Comparison of ENCODE assay signal across 8 cellular contexts in the genomic region with DNA sequence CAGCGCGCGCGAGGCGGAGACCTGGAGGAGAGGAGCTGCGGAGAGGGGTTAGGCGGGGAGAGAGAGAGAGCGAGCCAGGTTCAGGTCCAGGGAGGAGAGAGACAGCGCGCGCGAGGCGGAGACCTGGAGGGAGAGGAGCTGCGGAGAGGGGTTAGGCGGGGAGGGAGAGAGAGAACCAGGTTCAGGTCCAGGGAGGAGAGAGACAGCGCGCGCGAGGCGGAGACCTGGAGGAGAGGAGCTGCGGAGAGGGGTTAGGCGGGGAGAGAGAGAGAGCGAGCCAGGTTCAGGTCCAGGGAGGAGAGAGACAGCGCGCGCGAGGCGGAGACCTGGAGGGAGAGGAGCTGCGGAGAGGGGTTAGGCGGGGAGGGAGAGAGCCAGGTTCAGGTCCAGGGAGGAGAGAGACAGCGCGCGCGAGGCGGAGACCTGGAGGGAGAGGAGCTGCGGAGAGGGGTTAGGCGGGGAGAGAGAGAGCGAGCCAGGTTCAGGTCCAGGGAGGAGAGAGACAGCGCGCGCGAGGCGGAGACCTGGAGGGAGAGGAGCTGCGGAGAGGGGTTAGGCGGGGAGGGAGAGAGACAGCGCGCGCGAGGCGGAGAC. TPM values are rescaled to one million over a fixed set of nuclear protein-coding genes. Genes with fewer than 3 reads are reported as not detected.
A peak's percentile ranks its signal among the peaks of the same experiment; 100 is the strongest.
DNase-seq lines count a peak whose midpoint lies in the region; ATAC-seq and TF ChIP-seq lines count a peak whose summit lies in the region.
"Not testable (repeated sequence)": the region's sequence is repeated elsewhere in the genome, so short reads cannot be mapped to it uniquely, and the experiment has no call there.

No MANE protein-coding gene starts in this region.

- H3K4me3 ChIP-seq in A673 (ENCODE audit: low read depth, low read length, poor library complexity, severe bottlenecking) (peak overlapping the region; percentile 95), GM23338 (peak overlapping the region; percentile 85), skin epidermis (peak overlapping the region; percentile 67 to 96 (median 89))
- H3K4me3 ChIP-seq in OCI-LY3 (ENCODE audit: low read length): not testable (repeated sequence)
- peak overlapping the region; percentile 63 for H3K4me3 ChIP-seq in naive thymus-derived CD4-positive, alpha-beta T cell (ENCODE audit: low read length)

- not testable (repeated sequence) for H3K27ac Mint-ChIP-seq in GM23338; chondrocyte (ENCODE audit: unreplicated experiment)
- H3K27ac Mint-ChIP-seq in naive thymus-derived CD4-positive, alpha-beta T cell: peak overlapping the region in 2 of 9 donors; percentile 51 to 63

- not testable (repeated sequence) for H3K9me2 ChIP-seq in GM23338 (ENCODE audit: insufficient read depth)

- H3K4me3 Mint-ChIP-seq in GM23338: peak overlapping the region; percentile 69; the same call in 2 of the 3 replicates
- peak overlapping the region; percentile 89 for H3K4me3 Mint-ChIP-seq in activated T-cell treated with anti-CD3 and anti-CD28 coated beads, Interleukin-2, amount 50 U/mL, for 4 hours
- peak overlapping the region; percentile 84 for H3K4me3 Mint-ChIP-seq in chondrocyte (ENCODE audit: unreplicated experiment)
- peak overlapping the region in 9 of 10 donors; percentile 73 to 92 (median 86) for H3K4me3 Mint-ChIP-seq in naive thymus-derived CD4-positive, alpha-beta T cell

- H2AFZ ChIP-seq in GM23338; OCI-LY3 (ENCODE audit: low read depth, low read length): not testable (repeated sequence)

- not testable (repeated sequence) for H4K20me1 ChIP-seq in GM23338 (replicated peaks; ENCODE audit: insufficient read depth); OCI-LY3 (ENCODE audit: insufficient read depth, low read length)

- CTCF ChIA-PET in A673 (lab: Charles Lee): interaction anchor here (0.6 kb wide), 1 partner anchor 383 kb away, joined by 3 read pairs; no protein-coding TSS in a partner anchor
- CTCF ChIA-PET in naive thymus-derived CD4-positive, alpha-beta T cell (lab: Charles Lee): interaction anchor here (1.2 kb wide), 1 partner anchor 28 kb away, joined by 10 read pairs; no protein-coding TSS in a partner anchor

- not testable (repeated sequence) for TF ChIP-seq CTCF in A673 (conservative IDR thresholded peaks at IDR 0.05; ENCODE audit: low read depth, low read length); GM23338 (conservative IDR thresholded peaks at IDR 0.05; ENCODE audit: low read depth in 2 of 2); OCI-LY3 (IDR thresholded peaks at IDR 0.05; ENCODE audit: low read depth, low read length); chondrocyte (IDR thresholded peaks at IDR 0.05)

- POLR2A ChIA-PET in A673 (lab: Charles Lee; ENCODE audit: low non-redundant PET): not testable (repeated sequence)
- POLR2A ChIA-PET in naive thymus-derived CD4-positive, alpha-beta T cell (lab: Charles Lee): interaction anchor here (1.0 to 2.7 kb wide), 3 partner anchors 10 to 1050 kb away, joined by 3 to 13 read pairs (median 3); no protein-coding TSS in a partner anchor

- H3K27ac ChIP-seq in A673 (ENCODE audit: low read depth, low read length, poor library complexity, severe bottlenecking); GM23338 (ENCODE audit: low read depth); OCI-LY3 (ENCODE audit: low read length); naive thymus-derived CD4-positive, alpha-beta T cell (ENCODE audit: low read depth, low read length): not testable (repeated sequence)
- H3K27ac ChIP-seq in skin epidermis: peak overlapping the region in 2 of 21 experiments; percentile 9 to 39

- H3K79me2 ChIP-seq in GM23338 (replicated peaks; ENCODE audit: insufficient read depth): not testable (repeated sequence)
- peaks cover 25% of the 10 kb centered on the region for H3K79me2 ChIP-seq in OCI-LY3 (ENCODE audit: low read length)

- H3K27me3 Mint-ChIP-seq in GM23338 (ENCODE audit: insufficient read depth, low read depth, poor library complexity): peaks cover 35% of the 10 kb centered on the region
- H3K27me3 Mint-ChIP-seq in activated T-cell treated with anti-CD3 and anti-CD28 coated beads, Interleukin-2, amount 50 U/mL, for 4 hours (ENCODE audit: low read depth): peaks cover 12% of the 10 kb centered on the region
- H3K27me3 Mint-ChIP-seq in chondrocyte (ENCODE audit: low read depth); naive thymus-derived CD4-positive, alpha-beta T cell: not testable (repeated sequence)

- H3K36me3 Mint-ChIP-seq in GM23338 (ENCODE audit: low read depth); chondrocyte (ENCODE audit: low read depth); naive thymus-derived CD4-positive, alpha-beta T cell: not testable (repeated sequence)
- peaks cover 11% of the 10 kb centered on the region for H3K36me3 Mint-ChIP-seq in activated T-cell treated with anti-CD3 and anti-CD28 coated beads, Interleukin-2, amount 50 U/mL, for 4 hours (ENCODE audit: insufficient read depth)

- H3K4me2 ChIP-seq in GM23338: peak overlapping the region; percentile 96
- peak overlapping the region; percentile 91 for H3K4me2 ChIP-seq in OCI-LY3 (ENCODE audit: low read length)

- not testable (repeated sequence) for H3K9me3 Mint-ChIP-seq in GM23338; activated T-cell treated with anti-CD3 and anti-CD28 coated beads, Interleukin-2, amount 50 U/mL, for 4 hours; chondrocyte (ENCODE audit: low read depth); naive thymus-derived CD4-positive, alpha-beta T cell

- H3K4me1 ChIP-seq in A673 (ENCODE audit: insufficient read depth, low read length, poor library complexity, severe bottlenecking): peaks cover 12% of the 10 kb centered on the region
- not testable (repeated sequence) for H3K4me1 ChIP-seq in GM23338 (ENCODE audit: insufficient read depth)
- peaks cover 16% of the 10 kb centered on the region for H3K4me1 ChIP-seq in OCI-LY3 (ENCODE audit: low read length)
- H3K4me1 ChIP-seq in naive thymus-derived CD4-positive, alpha-beta T cell (ENCODE audit: control insufficient read depth in 2 of 2, insufficient read depth in 2 of 2, low read length in 2 of 2): peaks cover 14 to 18% of the 10 kb centered on the region in 2 donors

- ATAC-seq in GM23338; activated T-cell treated with anti-CD3 and anti-CD28 coated beads, Interleukin-2, amount 50 U/mL, for 4 hours; left cardiac atrium; naive thymus-derived CD4-positive, alpha-beta T cell: not testable (repeated sequence)

- not testable (repeated sequence) for BruUV-seq in A673 (replicated peaks; lab: Mats Ljungman, UMichigan)

- H3K27me3 ChIP-seq in A673 (replicated peaks; ENCODE audit: insufficient read depth, low read depth, low read length, poor library complexity) (peaks cover 47% of the 10 kb centered on the region), GM23338 (ENCODE audit: insufficient read depth) (peaks cover 34% of the 10 kb centered on the region)
- not testable (repeated sequence) for H3K27me3 ChIP-seq in OCI-LY3 (ENCODE audit: low read depth, low read length); naive thymus-derived CD4-positive, alpha-beta T cell (ENCODE audit: control insufficient read depth in 2 of 2, insufficient read depth in 2 of 2, low read length in 2 of 2)

- not testable (repeated sequence) for H3K9me3 ChIP-seq in A673 (ENCODE audit: low read depth, low read length, poor library complexity, severe bottlenecking); OCI-LY3 (ENCODE audit: insufficient read depth, low read length); naive thymus-derived CD4-positive, alpha-beta T cell (ENCODE audit: control insufficient read depth in 2 of 3, low read length in 3 of 3)

- intact Hi-C loops in A673 (cut with micrococcal nuclease; ENCODE audit: unreplicated experiment); left cardiac atrium (cut with DNase I): not testable (repeated sequence)
- intact Hi-C loops in naive thymus-derived CD4-positive, alpha-beta T cell (cut with micrococcal nuclease): loop anchor here in 1 of 2 donors (5.0 kb wide), 1 partner anchor 913 kb away; no protein-coding TSS in a partner anchor

- DNase-seq in A673 (ENCODE audit: low spot score); GM23338 (ENCODE audit: low spot score); activated T-cell treated with anti-CD3 and anti-CD28 coated beads, Interleukin-2, amount 50 U/mL, for 4 hours; chondrocyte (ENCODE audit: low spot score); naive thymus-derived CD4-positive, alpha-beta T cell: not testable (repeated sequence)
- DNase-seq in left cardiac atrium: peak; percentile 4

- not testable (repeated sequence) for H3K9ac ChIP-seq in OCI-LY3 (ENCODE audit: low read length)

- not testable (repeated sequence) for H3F3A ChIP-seq in GM23338 (replicated peaks; ENCODE audit: low read depth)

- not testable (repeated sequence) for H3K36me3 ChIP-seq in A673 (ENCODE audit: insufficient read depth, low read length, poor library complexity, severe bottlenecking); GM23338 (ENCODE audit: insufficient read depth); OCI-LY3 (replicated peaks; ENCODE audit: low read depth, low read length); naive thymus-derived CD4-positive, alpha-beta T cell (ENCODE audit: control insufficient read depth in 2 of 3, insufficient read depth in 3 of 3, low read length in 3 of 3)

- H3K4me1 Mint-ChIP-seq in GM23338: not testable (repeated sequence)
- peaks cover 18% of the 10 kb centered on the region for H3K4me1 Mint-ChIP-seq in activated T-cell treated with anti-CD3 and anti-CD28 coated beads, Interleukin-2, amount 50 U/mL, for 4 hours (ENCODE audit: low read depth)
- peaks cover 14% of the 10 kb centered on the region for H3K4me1 Mint-ChIP-seq in chondrocyte (ENCODE audit: low read depth)
- H3K4me1 Mint-ChIP-seq in naive thymus-derived CD4-positive, alpha-beta T cell: peaks cover 13 to 22% (median 19%) of the 10 kb centered on the region in 7 donors

RNA-seq across cellular contexts. Expression of a gene that starts 31.4 kb away (rescaled TPM):
- total RNA-seq in A673 (2021) (46.7 and 53.8 TPM in 2 replicates), chondrocyte (39.4 to 58.1 TPM (median 43.3 TPM) in 3 replicates), left cardiac atrium (10 to 100 TPM; 41.4 to 42.3 TPM)
- total RNA-seq in GM23338 (2014; rRNA removed; shearing (Covaris generic)): 24.2 and 31.6 TPM in 2 replicates
- 13.4 and 13.8 TPM in 2 replicates for polyA plus RNA-seq in GM23338 (2016; fragmentation: Nextera tagmentation; extraction: Ambion mirVana)
- total RNA-seq in activated T-cell treated with anti-CD3 and anti-CD28 coated beads, Interleukin-2, amount 50 U/mL, for 4 hours: 10 to 100 TPM; 62.7 to 78.3 (median 67.2) TPM
- 100 to 1,000 TPM in 1 of 5 experiments, 10 to 100 TPM in 4; 79.1 to 105 (median 89.8) TPM for total RNA-seq in naive thymus-derived CD4-positive, alpha-beta T cell
- polyA plus RNA-seq in naive thymus-derived CD4-positive, alpha-beta T cell: 10 to 100 TPM; 44.3 to 47.5 TPM

RNA-seq across cellular contexts. Expression of a gene that starts 49.9 kb away (rescaled TPM):
- total RNA-seq in A673 (2021) (1.6 and 1.9 TPM in 2 replicates), chondrocyte (0.95 to 1.4 TPM (median 1.1 TPM) in 3 replicates), left cardiac atrium (under 1 TPM; 0.77 to 0.99 TPM)
- total RNA-seq in GM23338 (2014; rRNA removed; shearing (Covaris generic)): 2.2 and 3.1 TPM in 2 replicates
- polyA plus RNA-seq in GM23338 (2016; fragmentation: Nextera tagmentation; extraction: Ambion mirVana): 0.39 and 0.75 TPM in 2 replicates
- total RNA-seq in activated T-cell treated with anti-CD3 and anti-CD28 coated beads, Interleukin-2, amount 50 U/mL, for 4 hours: 1 to 10 TPM; 3.4 to 4.9 (median 3.5) TPM
- 1 to 10 TPM; 1.5 to 3.4 (median 2.4) TPM for total RNA-seq in naive thymus-derived CD4-positive, alpha-beta T cell
- polyA plus RNA-seq in naive thymus-derived CD4-positive, alpha-beta T cell: 1 to 10 TPM; 3.4 to 5.5 TPM
